ENCODE assay signal across 20 cellular contexts in the genomic region with DNA sequence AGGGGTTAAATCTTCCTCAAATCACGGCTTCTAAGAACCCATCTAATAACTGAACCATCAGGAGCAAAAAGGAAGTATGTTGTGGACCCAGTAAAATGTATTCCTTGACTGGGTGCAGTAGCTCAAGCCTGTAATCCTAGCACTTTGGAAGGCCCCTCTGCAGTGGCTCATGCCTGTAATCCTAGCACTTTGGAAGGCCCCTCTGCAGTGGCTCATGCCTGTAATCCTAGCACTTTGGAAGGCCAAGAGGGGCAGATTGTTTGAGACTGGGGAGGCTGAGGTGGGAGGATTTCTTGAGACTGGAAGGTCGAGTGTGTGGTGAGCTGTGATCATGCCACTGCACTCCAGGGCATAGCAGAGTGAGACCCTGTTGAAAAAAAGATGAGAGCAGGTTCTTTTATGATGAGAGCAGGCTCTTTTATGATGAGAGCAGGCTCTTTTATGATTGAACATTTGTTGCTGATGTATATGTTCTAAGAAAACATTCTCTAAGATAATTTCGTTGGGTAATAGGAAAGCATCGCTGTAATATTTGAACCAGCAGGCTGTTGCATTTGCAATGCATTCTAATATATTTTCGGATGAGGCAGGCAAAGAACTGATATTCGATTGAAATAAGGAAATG.
"Had no signal": no experiment of that assay in that cellular context is flagged by ENCODE, and none has a peak within 500 bp of the region (broad histone marks: within the 10 kb centered on the region; RNA-seq: fewer than 3 reads in every experiment).

No MANE protein-coding gene starts in this region.

- H3K9me3 ChIP-seq: heart right ventricle, left lung, lower lobe of right lung, psoas muscle, sigmoid colon, thoracic aorta, transverse colon had no signal

- DNase-seq: effector CD4-positive, alpha-beta T cell; heart right ventricle; islet precursor cell; left lung; lower lobe of right lung; mesendoderm; naive B cell; psoas muscle; retina; sigmoid colon; stimulated activated CD4-positive, alpha-beta T cell treated with anti-CD3 and anti-CD28 coated beads, Interleukin-2, amount 100 ng/mL, for 24 hours; stimulated activated CD4-positive, alpha-beta T cell treated with anti-CD3 and anti-CD28 coated beads, Interleukin-4, amount 100 ng/mL, for 4 hours; stimulated activated naive B cell treated with anti-CD40 and anti-IgM and Interleukin-4, amounts not matched to agents 10 μg/mL and 1 μg/mL and 100 μg/mL, for 72 hours; stimulated activated naive CD8-positive, alpha-beta T cell treated with anti-CD3 and anti-CD28 coated beads, Interleukin-15, amount 100 ng/mL, for 72 hours; transverse colon had no signal

- H3K4me3 ChIP-seq: coronary artery, heart right ventricle, left lung, lower lobe of right lung, psoas muscle, sigmoid colon, skin epidermis, thoracic aorta, transverse colon had no signal

- H3K36me3 ChIP-seq: heart right ventricle, left lung, lower lobe of right lung, sigmoid colon, thoracic aorta, transverse colon had no signal

- ATAC-seq: heart right ventricle; left lung; lower lobe of right lung; psoas muscle; stimulated activated naive B cell treated with anti-CD40 and anti-IgM and Interleukin-4, amounts not matched to agents 10 μg/mL and 1 μg/mL and 100 μg/mL, for 72 hours; stimulated activated naive CD8-positive, alpha-beta T cell treated with anti-CD3 and anti-CD28 coated beads, Interleukin-15, amount 100 ng/mL, for 72 hours had no signal

- FAIRE-seq: endometrium, frontal cortex had no signal

- H3K27me3 ChIP-seq: sigmoid colon had no signal

- H3K27ac ChIP-seq: coronary artery, heart right ventricle, left lung, lower lobe of right lung, psoas muscle, sigmoid colon, thoracic aorta, transverse colon had no signal
